Comparison of ENCODE assay signal across 3 cellular contexts in the genomic region with DNA sequence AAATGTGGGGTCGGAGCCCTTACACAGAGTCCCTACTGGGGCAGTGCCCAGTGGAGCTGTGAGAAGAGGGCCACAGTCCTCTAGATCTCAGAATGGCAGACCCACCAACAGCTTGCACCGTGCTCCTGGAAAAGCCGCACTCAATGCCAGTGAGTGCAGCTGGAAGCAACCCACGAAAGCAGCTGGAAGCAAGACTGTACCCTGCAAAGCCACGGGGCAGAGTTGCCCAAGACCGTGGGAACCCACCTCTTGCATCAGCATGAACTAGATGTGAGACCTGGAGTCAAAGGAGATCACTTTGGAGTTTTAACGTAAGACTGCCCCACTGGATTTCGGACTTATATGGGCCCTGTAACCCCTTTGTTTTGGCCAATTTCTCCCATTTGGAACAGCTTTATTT.
TF ChIP-seq lines count a peak whose summit lies in the region.

No MANE protein-coding gene starts in this region.

TF ChIP-seq in liver, 16 proteins besides CTCF, POLR2A, EP300 and RAD21:
- TF ChIP-seq, protein P1, sequence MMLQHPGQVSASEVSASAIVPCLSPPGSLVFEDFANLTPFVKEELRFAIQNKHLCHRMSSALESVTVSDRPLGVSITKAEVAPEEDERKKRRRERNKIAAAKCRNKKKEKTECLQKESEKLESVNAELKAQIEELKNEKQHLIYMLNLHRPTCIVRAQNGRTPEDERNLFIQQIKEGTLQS (IDR thresholded peaks at IDR 0.05), result peak; percentile 96
- TF ChIP-seq FOXA1 (IDR thresholded peaks at IDR 0.05), result no peak
- TF ChIP-seq, protein P2, sequence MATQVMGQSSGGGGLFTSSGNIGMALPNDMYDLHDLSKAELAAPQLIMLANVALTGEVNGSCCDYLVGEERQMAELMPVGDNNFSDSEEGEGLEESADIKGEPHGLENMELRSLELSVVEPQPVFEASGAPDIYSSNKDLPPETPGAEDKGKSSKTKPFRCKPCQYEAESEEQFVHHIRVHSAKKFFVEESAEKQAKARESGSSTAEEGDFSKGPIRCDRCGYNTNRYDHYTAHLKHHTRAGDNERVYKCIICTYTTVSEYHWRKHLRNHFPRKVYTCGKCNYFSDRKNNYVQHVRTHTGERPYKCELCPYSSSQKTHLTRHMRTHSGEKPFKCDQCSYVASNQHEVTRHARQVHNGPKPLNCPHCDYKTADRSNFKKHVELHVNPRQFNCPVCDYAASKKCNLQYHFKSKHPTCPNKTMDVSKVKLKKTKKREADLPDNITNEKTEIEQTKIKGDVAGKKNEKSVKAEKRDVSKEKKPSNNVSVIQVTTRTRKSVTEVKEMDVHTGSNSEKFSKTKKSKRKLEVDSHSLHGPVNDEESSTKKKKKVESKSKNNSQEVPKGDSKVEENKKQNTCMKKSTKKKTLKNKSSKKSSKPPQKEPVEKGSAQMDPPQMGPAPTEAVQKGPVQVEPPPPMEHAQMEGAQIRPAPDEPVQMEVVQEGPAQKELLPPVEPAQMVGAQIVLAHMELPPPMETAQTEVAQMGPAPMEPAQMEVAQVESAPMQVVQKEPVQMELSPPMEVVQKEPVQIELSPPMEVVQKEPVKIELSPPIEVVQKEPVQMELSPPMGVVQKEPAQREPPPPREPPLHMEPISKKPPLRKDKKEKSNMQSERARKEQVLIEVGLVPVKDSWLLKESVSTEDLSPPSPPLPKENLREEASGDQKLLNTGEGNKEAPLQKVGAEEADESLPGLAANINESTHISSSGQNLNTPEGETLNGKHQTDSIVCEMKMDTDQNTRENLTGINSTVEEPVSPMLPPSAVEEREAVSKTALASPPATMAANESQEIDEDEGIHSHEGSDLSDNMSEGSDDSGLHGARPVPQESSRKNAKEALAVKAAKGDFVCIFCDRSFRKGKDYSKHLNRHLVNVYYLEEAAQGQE (IDR thresholded peaks at IDR 0.05), result no peak
- no peak for TF ChIP-seq GABPA (IDR thresholded peaks at IDR 0.05 in 1 of 2, conservative IDR thresholded peaks at IDR 0.05 in 1 of 2)
- TF ChIP-seq RXRA (IDR thresholded peaks at IDR 0.05), result peak; percentile 66 to 69
- TF ChIP-seq SP1 (IDR thresholded peaks at IDR 0.05), result no peak
- TF ChIP-seq JUND (IDR thresholded peaks at IDR 0.05), result no peak
- peak; percentile 75 to 76 for TF ChIP-seq HNF4A (conservative IDR thresholded peaks at IDR 0.05)
- no peak for TF ChIP-seq FOXA2 (IDR thresholded peaks at IDR 0.05)
- no peak for TF ChIP-seq TAF1 (conservative IDR thresholded peaks at IDR 0.05)
- TF ChIP-seq NR2F2 (IDR thresholded peaks at IDR 0.05), result no peak
- TF ChIP-seq, protein P3, sequence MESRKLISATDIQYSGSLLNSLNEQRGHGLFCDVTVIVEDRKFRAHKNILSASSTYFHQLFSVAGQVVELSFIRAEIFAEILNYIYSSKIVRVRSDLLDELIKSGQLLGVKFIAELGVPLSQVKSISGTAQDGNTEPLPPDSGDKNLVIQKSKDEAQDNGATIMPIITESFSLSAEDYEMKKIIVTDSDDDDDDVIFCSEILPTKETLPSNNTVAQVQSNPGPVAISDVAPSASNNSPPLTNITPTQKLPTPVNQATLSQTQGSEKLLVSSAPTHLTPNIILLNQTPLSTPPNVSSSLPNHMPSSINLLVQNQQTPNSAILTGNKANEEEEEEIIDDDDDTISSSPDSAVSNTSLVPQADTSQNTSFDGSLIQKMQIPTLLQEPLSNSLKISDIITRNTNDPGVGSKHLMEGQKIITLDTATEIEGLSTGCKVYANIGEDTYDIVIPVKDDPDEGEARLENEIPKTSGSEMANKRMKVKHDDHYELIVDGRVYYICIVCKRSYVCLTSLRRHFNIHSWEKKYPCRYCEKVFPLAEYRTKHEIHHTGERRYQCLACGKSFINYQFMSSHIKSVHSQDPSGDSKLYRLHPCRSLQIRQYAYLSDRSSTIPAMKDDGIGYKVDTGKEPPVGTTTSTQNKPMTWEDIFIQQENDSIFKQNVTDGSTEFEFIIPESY (IDR thresholded peaks at IDR 0.05), result no peak
- TF ChIP-seq, protein P4, sequence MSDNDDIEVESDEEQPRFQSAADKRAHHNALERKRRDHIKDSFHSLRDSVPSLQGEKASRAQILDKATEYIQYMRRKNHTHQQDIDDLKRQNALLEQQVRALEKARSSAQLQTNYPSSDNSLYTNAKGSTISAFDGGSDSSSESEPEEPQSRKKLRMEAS (IDR thresholded peaks at IDR 0.05), result no peak
- TF ChIP-seq HNF4G (IDR thresholded peaks at IDR 0.05), result peak; percentile 8
- TF ChIP-seq EGR1 (IDR thresholded peaks at IDR 0.05; ENCODE audit: low read depth in 2 of 2), result no peak
- TF ChIP-seq YY1 (IDR thresholded peaks at IDR 0.05), result no peak

TF ChIP-seq in HepG2, 621 proteins besides CTCF, POLR2A, EP300 and RAD21:
- TF ChIP-seq, protein P5, sequence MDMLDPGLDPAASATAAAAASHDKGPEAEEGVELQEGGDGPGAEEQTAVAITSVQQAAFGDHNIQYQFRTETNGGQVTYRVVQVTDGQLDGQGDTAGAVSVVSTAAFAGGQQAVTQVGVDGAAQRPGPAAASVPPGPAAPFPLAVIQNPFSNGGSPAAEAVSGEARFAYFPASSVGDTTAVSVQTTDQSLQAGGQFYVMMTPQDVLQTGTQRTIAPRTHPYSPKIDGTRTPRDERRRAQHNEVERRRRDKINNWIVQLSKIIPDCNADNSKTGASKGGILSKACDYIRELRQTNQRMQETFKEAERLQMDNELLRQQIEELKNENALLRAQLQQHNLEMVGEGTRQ (IDR thresholded peaks at IDR 0.05; ENCODE audit: low read depth, low read length), result no peak
- TF ChIP-seq, protein P5 (CRISPR knock-in tag; IDR thresholded peaks at IDR 0.05; ENCODE audit: borderline replicate concordance), result no peak
- no peak for TF ChIP-seq NFYB (CRISPR knock-in tag; IDR thresholded peaks at IDR 0.05)
- no peak for TF ChIP-seq ATAD3A (CRISPR knock-in tag; IDR thresholded peaks at IDR 0.05)
- TF ChIP-seq ZIK1 (CRISPR knock-in tag; IDR thresholded peaks at IDR 0.05; ENCODE audit: borderline replicate concordance, low read depth), result no peak
- TF ChIP-seq, protein P6, sequence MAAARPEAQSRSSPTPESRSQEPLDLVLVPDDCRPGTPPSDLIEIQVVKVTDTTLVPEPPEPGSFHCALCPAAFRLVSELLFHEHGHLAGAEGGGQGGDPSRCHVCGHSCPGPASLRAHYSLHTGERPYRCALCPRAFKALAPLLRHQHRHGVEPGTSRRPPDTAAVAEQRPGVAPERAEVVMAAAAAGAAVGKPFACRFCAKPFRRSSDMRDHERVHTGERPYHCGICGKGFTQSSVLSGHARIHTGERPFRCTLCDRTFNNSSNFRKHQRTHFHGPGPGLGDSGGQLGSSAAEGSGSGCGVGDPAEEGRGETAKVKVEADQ (CRISPR knock-in tag; IDR thresholded peaks at IDR 0.05; ENCODE audit: borderline replicate concordance), result no peak

TF ChIP-seq in WTC11, 78 proteins besides CTCF, POLR2A, EP300 and RAD21 (continued from another document):
- TF ChIP-seq, protein P7, sequence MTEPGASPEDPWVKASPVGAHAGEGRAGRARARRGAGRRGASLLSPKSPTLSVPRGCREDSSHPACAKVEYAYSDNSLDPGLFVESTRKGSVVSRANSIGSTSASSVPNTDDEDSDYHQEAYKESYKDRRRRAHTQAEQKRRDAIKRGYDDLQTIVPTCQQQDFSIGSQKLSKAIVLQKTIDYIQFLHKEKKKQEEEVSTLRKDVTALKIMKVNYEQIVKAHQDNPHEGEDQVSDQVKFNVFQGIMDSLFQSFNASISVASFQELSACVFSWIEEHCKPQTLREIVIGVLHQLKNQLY (CRISPR knock-in tag; IDR thresholded peaks at IDR 0.05), result no peak
- TF ChIP-seq OVOL2 (CRISPR knock-in tag; IDR thresholded peaks at IDR 0.05; ENCODE audit: borderline replicate concordance) (no peak), ZBTB21 (CRISPR knock-in tag; IDR thresholded peaks at IDR 0.05; ENCODE audit: borderline replicate concordance) (no peak), ZNF219 (CRISPR knock-in tag; IDR thresholded peaks at IDR 0.05; ENCODE audit: borderline replicate concordance) (no peak), FOXK1 (CRISPR knock-in tag; IDR thresholded peaks at IDR 0.05) (no peak), GTF2I (CRISPR knock-in tag; conservative IDR thresholded peaks at IDR 0.05) (no peak), HMGA2 (CRISPR knock-in tag; IDR thresholded peaks at IDR 0.05) (no peak), ATF1 (CRISPR knock-in tag; IDR thresholded peaks at IDR 0.05) (no peak), ZNF396 (CRISPR knock-in tag; IDR thresholded peaks at IDR 0.05; ENCODE audit: borderline replicate concordance) (no peak), NR2C2 (CRISPR knock-in tag; IDR thresholded peaks at IDR 0.05) (no peak), RORB (CRISPR knock-in tag; IDR thresholded peaks at IDR 0.05) (no peak), ELF4 (CRISPR knock-in tag; IDR thresholded peaks at IDR 0.05; ENCODE audit: low read depth) (no peak), SMAD3 (CRISPR knock-in tag; IDR thresholded peaks at IDR 0.05; ENCODE audit: borderline replicate concordance) (no peak), ESRRA (CRISPR knock-in tag; IDR thresholded peaks at IDR 0.05; ENCODE audit: borderline replicate concordance) (no peak), ETV6 (CRISPR knock-in tag; IDR thresholded peaks at IDR 0.05) (no peak)
- TF ChIP-seq, protein P8, sequence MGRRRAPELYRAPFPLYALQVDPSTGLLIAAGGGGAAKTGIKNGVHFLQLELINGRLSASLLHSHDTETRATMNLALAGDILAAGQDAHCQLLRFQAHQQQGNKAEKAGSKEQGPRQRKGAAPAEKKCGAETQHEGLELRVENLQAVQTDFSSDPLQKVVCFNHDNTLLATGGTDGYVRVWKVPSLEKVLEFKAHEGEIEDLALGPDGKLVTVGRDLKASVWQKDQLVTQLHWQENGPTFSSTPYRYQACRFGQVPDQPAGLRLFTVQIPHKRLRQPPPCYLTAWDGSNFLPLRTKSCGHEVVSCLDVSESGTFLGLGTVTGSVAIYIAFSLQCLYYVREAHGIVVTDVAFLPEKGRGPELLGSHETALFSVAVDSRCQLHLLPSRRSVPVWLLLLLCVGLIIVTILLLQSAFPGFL (CRISPR knock-in tag; IDR thresholded peaks at IDR 0.05; ENCODE audit: borderline replicate concordance), result no peak
- TF ChIP-seq, protein P9, sequence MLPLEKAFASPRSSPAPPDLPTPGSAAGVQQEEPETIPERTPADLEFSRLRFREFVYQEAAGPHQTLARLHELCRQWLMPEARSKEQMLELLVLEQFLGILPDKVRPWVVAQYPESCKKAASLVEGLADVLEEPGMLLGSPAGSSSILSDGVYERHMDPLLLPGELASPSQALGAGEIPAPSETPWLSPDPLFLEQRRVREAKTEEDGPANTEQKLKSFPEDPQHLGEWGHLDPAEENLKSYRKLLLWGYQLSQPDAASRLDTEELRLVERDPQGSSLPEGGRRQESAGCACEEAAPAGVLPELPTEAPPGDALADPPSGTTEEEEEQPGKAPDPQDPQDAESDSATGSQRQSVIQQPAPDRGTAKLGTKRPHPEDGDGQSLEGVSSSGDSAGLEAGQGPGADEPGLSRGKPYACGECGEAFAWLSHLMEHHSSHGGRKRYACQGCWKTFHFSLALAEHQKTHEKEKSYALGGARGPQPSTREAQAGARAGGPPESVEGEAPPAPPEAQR (CRISPR knock-in tag; IDR thresholded peaks at IDR 0.05), result no peak
- TF ChIP-seq, protein P10, sequence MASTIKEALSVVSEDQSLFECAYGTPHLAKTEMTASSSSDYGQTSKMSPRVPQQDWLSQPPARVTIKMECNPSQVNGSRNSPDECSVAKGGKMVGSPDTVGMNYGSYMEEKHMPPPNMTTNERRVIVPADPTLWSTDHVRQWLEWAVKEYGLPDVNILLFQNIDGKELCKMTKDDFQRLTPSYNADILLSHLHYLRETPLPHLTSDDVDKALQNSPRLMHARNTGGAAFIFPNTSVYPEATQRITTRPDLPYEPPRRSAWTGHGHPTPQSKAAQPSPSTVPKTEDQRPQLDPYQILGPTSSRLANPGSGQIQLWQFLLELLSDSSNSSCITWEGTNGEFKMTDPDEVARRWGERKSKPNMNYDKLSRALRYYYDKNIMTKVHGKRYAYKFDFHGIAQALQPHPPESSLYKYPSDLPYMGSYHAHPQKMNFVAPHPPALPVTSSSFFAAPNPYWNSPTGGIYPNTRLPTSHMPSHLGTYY (CRISPR knock-in tag; IDR thresholded peaks at IDR 0.05), result no peak
- TF ChIP-seq, protein P11, sequence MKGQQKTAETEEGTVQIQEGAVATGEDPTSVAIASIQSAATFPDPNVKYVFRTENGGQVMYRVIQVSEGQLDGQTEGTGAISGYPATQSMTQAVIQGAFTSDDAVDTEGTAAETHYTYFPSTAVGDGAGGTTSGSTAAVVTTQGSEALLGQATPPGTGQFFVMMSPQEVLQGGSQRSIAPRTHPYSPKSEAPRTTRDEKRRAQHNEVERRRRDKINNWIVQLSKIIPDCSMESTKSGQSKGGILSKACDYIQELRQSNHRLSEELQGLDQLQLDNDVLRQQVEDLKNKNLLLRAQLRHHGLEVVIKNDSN (CRISPR knock-in tag; IDR thresholded peaks at IDR 0.05), result no peak
TF ChIP-seq in WTC11: peak in this region for 0.
